9 cellular contexts compared by ENCODE assay signal in the genomic region with DNA sequence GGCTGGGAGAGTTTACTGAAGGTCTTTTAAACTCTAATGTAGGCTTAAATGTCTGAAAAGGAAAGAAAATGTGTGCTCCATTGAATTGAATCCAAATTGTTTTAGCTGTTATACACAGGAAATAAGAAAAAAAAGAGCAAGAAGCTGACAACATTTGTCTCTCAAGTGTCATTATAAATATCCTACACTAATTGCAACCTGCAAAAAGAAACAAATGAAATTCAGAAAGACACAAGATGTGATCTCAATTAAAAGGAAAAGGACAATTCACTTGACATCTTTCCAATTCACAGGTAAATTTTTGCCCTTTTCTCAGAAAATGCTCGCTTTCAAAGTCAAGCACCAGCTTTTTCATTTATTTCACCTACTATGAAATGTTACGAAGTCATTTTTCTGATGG.
"Had no signal": no experiment of that assay in that cellular context is flagged by ENCODE, and none has a peak within 500 bp of the region (broad histone marks: within the 10 kb centered on the region; RNA-seq: fewer than 3 reads in every experiment).

No MANE protein-coding gene starts in this region.

- H3K9me3 ChIP-seq: HAP-1 had no signal

- ATAC-seq: HCT116, HepG2 had no signal

- H2AFZ ChIP-seq: GM23248 had no signal

- H3K27ac ChIP-seq: GM23248, HL-60 had no signal

- H3K4me1 ChIP-seq: HAP-1 had no signal

- H3K36me3 ChIP-seq: HAP-1 had no signal

- H3K4me3 ChIP-seq: GM23248, HAP-1 had no signal

- DNase-seq: GM23248, GOT3, H7, HFFc6, KBM-7 had no signal

- H3K9ac ChIP-seq: GM23248 had no signal
